16 cellular contexts compared by ENCODE assay signal in genomic region chr22:20943104-20943933, GRCh38. TPM values are rescaled to one million over a fixed set of nuclear protein-coding genes. Genes with fewer than 3 reads are reported as not detected.
DNase-seq lines count a peak whose midpoint lies in the region; ATAC-seq, FAIRE-seq and TF ChIP-seq lines count a peak whose summit lies in the region.
"Had no signal": no experiment of that assay in that cellular context is flagged by ENCODE, and none has a peak within 500 bp of the region (broad histone marks: within the 10 kb centered on the region; RNA-seq: fewer than 3 reads in every experiment).

No MANE protein-coding gene starts in this region.

- H3K18ac ChIP-seq in trophoblast cell (ENCODE audit: low read length), result no peak overlapping the region

- peaks cover 69 to 86% (median 84%) of the 10 kb centered on the region in 3 donors for H3K4me1 Mint-ChIP-seq in CD8-positive, alpha-beta memory T cell
- H3K4me1 Mint-ChIP-seq in effector memory CD8-positive, alpha-beta T cell (ENCODE audit: low read depth in 2 of 2), result peaks cover 54 to 73% of the 10 kb centered on the region in 2 donors
- peaks cover 70% of the 10 kb centered on the region for H3K4me1 Mint-ChIP-seq in stimulated activated effector memory CD8-positive, alpha-beta T cell treated with anti-CD3 and anti-CD28 coated beads, Interleukin-12 subunit alpha, Interleukin-12 subunit beta, amount 100 ng/mL, for 72 hours

- no peak overlapping the region; the same call in 1 of the 2 replicates for H3K4me2 ChIP-seq in HepG2 (ENCODE audit: low read depth, low read length)
- no peak overlapping the region for H3K4me2 ChIP-seq in trophoblast cell (ENCODE audit: low read length)
- H3K4me2 ChIP-seq in osteoblast (ENCODE audit: insufficient read depth, low read length), result no peak overlapping the region
- H3K4me2 ChIP-seq: BLaER1 treated with 17β-estradiol and CSF1 and Interleukin-3, amounts not matched to agents 10 nM and 100 nM had no signal

- TF ChIP-seq CTCF in HepG2 (CRISPR knock-in tag; IDR thresholded peaks at IDR 0.05), result no peak
- TF ChIP-seq CTCF in right lobe of liver (IDR thresholded peaks at IDR 0.05), result no peak
- no peak for TF ChIP-seq CTCF in osteoblast (IDR thresholded peaks at IDR 0.05; ENCODE audit: extremely low read depth, low read depth, low read length)

- H4K8ac ChIP-seq in trophoblast cell (ENCODE audit: low read depth, low read length), result no peak overlapping the region

- peaks cover 85% of the 10 kb centered on the region for H4K20me1 ChIP-seq in HepG2 (ENCODE audit: insufficient read depth, low read length)
- peaks cover 70% of the 10 kb centered on the region for H4K20me1 ChIP-seq in osteoblast (ENCODE audit: insufficient read depth, low read length)

- H3K27me3 ChIP-seq in HepG2 (ENCODE audit: control insufficient read depth in 1 of 2, insufficient read depth in 2 of 2, low read length in 2 of 2), result no peaks in the 10 kb centered on the region
- no peaks in the 10 kb centered on the region for H3K27me3 ChIP-seq in right lobe of liver
- H3K27me3 ChIP-seq in CD8-positive, alpha-beta memory T cell (ENCODE audit: insufficient read depth, low read length, poor library complexity, severe bottlenecking), result no peaks in the 10 kb centered on the region
- H3K27me3 ChIP-seq in trophoblast cell (ENCODE audit: insufficient read depth, low read length), result no peaks in the 10 kb centered on the region
- no peaks in the 10 kb centered on the region for H3K27me3 ChIP-seq in osteoblast (ENCODE audit: insufficient read depth, low read length)
- H3K27me3 ChIP-seq: BLaER1 treated with 17β-estradiol and CSF1 and Interleukin-3, amounts not matched to agents 10 nM and 100 nM had no signal

- DNase-seq in HepG2 (ENCODE audit: low spot score), result no peak
- no peak for DNase-seq in right lobe of liver
- DNase-seq in CD8-positive, alpha-beta memory T cell, result no peak
- no peak for DNase-seq in effector memory CD8-positive, alpha-beta T cell
- DNase-seq in trophoblast cell, result no peak
- DNase-seq in hippocampal formation (lab: John Stamatoyannopoulos, UW), result no peak
- DNase-seq in osteoblast (ENCODE audit: insufficient read length, low spot score, missing footprints), result no peak
- DNase-seq in stimulated activated effector memory CD8-positive, alpha-beta T cell treated with anti-CD3 and anti-CD28 coated beads, Interleukin-12 subunit alpha, Interleukin-12 subunit beta, amount 100 ng/mL, for 72 hours (ENCODE audit: low spot score in 2 of 2), result no peak
- DNase-seq: ACHN, DMS53, GF-D8, HCEC 1CT had no signal

- no peak for FAIRE-seq in HepG2 (lab: Jason Lieb, UNC)
- FAIRE-seq: GM19239 had no signal

- H3K14ac ChIP-seq in trophoblast cell (ENCODE audit: low read length), result no peak overlapping the region

- H3K9me3 ChIP-seq in HepG2 (ENCODE audit: low read length), result no peaks in the 10 kb centered on the region
- no peaks in the 10 kb centered on the region for H3K9me3 ChIP-seq in right lobe of liver
- H3K9me3 ChIP-seq in CD8-positive, alpha-beta memory T cell (ENCODE audit: low read length), result no peaks in the 10 kb centered on the region
- H3K9me3 ChIP-seq in trophoblast cell (ENCODE audit: insufficient read depth, low read depth, low read length), result no peaks in the 10 kb centered on the region
- no peaks in the 10 kb centered on the region for H3K9me3 ChIP-seq in osteoblast (ENCODE audit: low read depth, low read length)
- H3K9me3 ChIP-seq: BLaER1 treated with 17β-estradiol and CSF1 and Interleukin-3, amounts not matched to agents 10 nM and 100 nM had no signal

- 96% methylated on average over 8 of the region's 8 CpGs for WGBS in HepG2 (ENCODE audit: low lambda C conversion rate)
- WGBS in right lobe of liver (ENCODE audit: insufficient coverage, low coverage, low lambda C conversion rate, missing lambda C conversion rate), result 93% methylated on average over 8 of the region's 8 CpGs
- WGBS in trophoblast cell (ENCODE audit: extremely low coverage, insufficient coverage, insufficient read length), result no CpG with 5 or more reads among the region's 8 CpGs

- H3K27ac ChIP-seq in HepG2 (ENCODE audit: extremely low read length, insufficient read depth, low read length) (no peak overlapping the region), right lobe of liver (no peak overlapping the region), trophoblast cell (ENCODE audit: low read depth, low read length) (no peak overlapping the region), osteoblast (ENCODE audit: low read depth, low read length) (no peak overlapping the region)
- H3K27ac ChIP-seq in CD8-positive, alpha-beta memory T cell (ENCODE audit: low read depth, low read length), result no peak overlapping the region
- H3K27ac ChIP-seq: BLaER1 treated with 17β-estradiol and CSF1 and Interleukin-3, amounts not matched to agents 10 nM and 100 nM had no signal

- TF ChIP-seq EP300 in HepG2 (IDR thresholded peaks at IDR 0.05; ENCODE audit: low read depth in 2 of 2, low read length in 2 of 2) (no peak), HepG2 (CRISPR knock-in tag; IDR thresholded peaks at IDR 0.05; ENCODE audit: borderline replicate concordance) (no peak)

- peak overlapping the region; percentile 19 for H3K4ac ChIP-seq in trophoblast cell (ENCODE audit: low read depth, low read length)

- intact Hi-C loops in HepG2 (cut with micrococcal nuclease; ENCODE audit: unreplicated experiment), result no loop called here
- intact Hi-C loops in right lobe of liver (cut with DNase I), result loop anchor here in 1 of 2 donors (10.0 kb wide), 1 partner anchor 51 kb away; no protein-coding TSS in a partner anchor

- no peak for TF ChIP-seq POLR2A in HepG2 (IDR thresholded peaks at IDR 0.05; ENCODE audit: insufficient read depth in 1 of 2, low read depth in 2 of 2, low read length in 2 of 2)
- no peak for TF ChIP-seq POLR2A in right lobe of liver (IDR thresholded peaks at IDR 0.05)

- CTCF ChIA-PET in HepG2 (lab: Yijun Ruan, JAX; ENCODE audit: low intra/inter-chr PET ratio, low total read pairs), result no interaction called here
- CTCF ChIA-PET in CD8-positive, alpha-beta memory T cell (lab: Charles Lee), result no interaction called here

- peaks cover 0 to 52% (median 5%) of the 10 kb centered on the region in 3 donors for H3K36me3 Mint-ChIP-seq in CD8-positive, alpha-beta memory T cell
- H3K36me3 Mint-ChIP-seq in effector memory CD8-positive, alpha-beta T cell (ENCODE audit: insufficient read depth), result peaks cover 30% of the 10 kb centered on the region
- peaks cover 94% of the 10 kb centered on the region for H3K36me3 Mint-ChIP-seq in stimulated activated effector memory CD8-positive, alpha-beta T cell treated with anti-CD3 and anti-CD28 coated beads, Interleukin-12 subunit alpha, Interleukin-12 subunit beta, amount 100 ng/mL, for 72 hours

- no peak overlapping the region for H2BK12ac ChIP-seq in trophoblast cell (ENCODE audit: low read length)

- H3K36me3 ChIP-seq in HepG2 (replicated peaks in 1 of 2; ENCODE audit: control insufficient read depth in 1 of 2, insufficient read depth in 2 of 2, low read length in 2 of 2), result peaks cover 12 to 59% of the 10 kb centered on the region in 2 experiments
- H3K36me3 ChIP-seq in right lobe of liver, result no peaks in the 10 kb centered on the region
- H3K36me3 ChIP-seq in CD8-positive, alpha-beta memory T cell (ENCODE audit: insufficient read depth, low read length), result peaks cover 9% of the 10 kb centered on the region
- H3K36me3 ChIP-seq in trophoblast cell (ENCODE audit: control insufficient read depth in 1 of 2, insufficient read depth in 2 of 2, low read length in 2 of 2), result peaks cover 3% of the 10 kb centered on the region in 2 experiments
- peaks cover 3% of the 10 kb centered on the region for H3K36me3 ChIP-seq in osteoblast (ENCODE audit: insufficient read depth, low read length)

- H3K79me2 ChIP-seq in HepG2 (ENCODE audit: insufficient read depth, low read length) (peaks cover 92% of the 10 kb centered on the region), trophoblast cell (ENCODE audit: control insufficient read depth, insufficient read depth, low read length, poor library complexity) (peaks cover 27% of the 10 kb centered on the region), osteoblast (ENCODE audit: insufficient read depth, low read length) (peaks cover 96% of the 10 kb centered on the region)

- peaks cover 91% of the 10 kb centered on the region for H3K4me1 ChIP-seq in HepG2 (ENCODE audit: insufficient read depth, low read length)
- peaks cover 0 to 42% (median 14%) of the 10 kb centered on the region in 4 donors for H3K4me1 ChIP-seq in right lobe of liver
- peaks cover 35% of the 10 kb centered on the region for H3K4me1 ChIP-seq in CD8-positive, alpha-beta memory T cell (ENCODE audit: insufficient read depth, low read length)
- peaks cover 0 to 8% of the 10 kb centered on the region in 2 experiments for H3K4me1 ChIP-seq in trophoblast cell (ENCODE audit: control insufficient read depth in 1 of 2, insufficient read depth in 2 of 2, low read length in 2 of 2)
- H3K4me1 ChIP-seq in osteoblast (ENCODE audit: insufficient read depth, low read length), result peaks cover 17% of the 10 kb centered on the region

- no peaks in the 10 kb centered on the region for H3K9me3 Mint-ChIP-seq in CD8-positive, alpha-beta memory T cell
- H3K9me3 Mint-ChIP-seq in effector memory CD8-positive, alpha-beta T cell, result no peaks in the 10 kb centered on the region
- no peaks in the 10 kb centered on the region for H3K9me3 Mint-ChIP-seq in stimulated activated effector memory CD8-positive, alpha-beta T cell treated with anti-CD3 and anti-CD28 coated beads, Interleukin-12 subunit alpha, Interleukin-12 subunit beta, amount 100 ng/mL, for 72 hours
- H3K9me3 Mint-ChIP-seq: IgD-negative memory B cell had no signal

- H3K4me3 ChIP-seq in HepG2 (replicated peaks in 1 of 3; ENCODE audit: insufficient read depth in 1 of 3, low read depth in 2 of 3, low read length in 3 of 3), result no peak overlapping the region
- H3K4me3 ChIP-seq in right lobe of liver, result no peak overlapping the region
- H3K4me3 ChIP-seq in CD8-positive, alpha-beta memory T cell (ENCODE audit: low read length), result no peak overlapping the region
- no peak overlapping the region for H3K4me3 ChIP-seq in trophoblast cell (ENCODE audit: low read depth, low read length)
- no peak overlapping the region for H3K4me3 ChIP-seq in osteoblast (ENCODE audit: insufficient read depth, low read length)
- H3K4me3 ChIP-seq: BLaER1 treated with 17β-estradiol and CSF1 and Interleukin-3, amounts not matched to agents 10 nM and 100 nM had no signal

- TF ChIP-seq RAD21 in HepG2 (CRISPR knock-in tag; IDR thresholded peaks at IDR 0.05), result no peak

- H3K27ac Mint-ChIP-seq in CD8-positive, alpha-beta memory T cell, result peak overlapping the region in 6 of 8 donors; percentile 6 to 53 (median 34)
- H3K27ac Mint-ChIP-seq in effector memory CD8-positive, alpha-beta T cell, result peak overlapping the region; percentile 20 to 67
- H3K27ac Mint-ChIP-seq in stimulated activated effector memory CD8-positive, alpha-beta T cell treated with anti-CD3 and anti-CD28 coated beads, Interleukin-12 subunit alpha, Interleukin-12 subunit beta, amount 100 ng/mL, for 72 hours, result no peak overlapping the region
- H3K27ac Mint-ChIP-seq: IgD-negative memory B cell had no signal

- in situ Hi-C loops in HepG2 (cut with HindIII; ENCODE audit: extremely low pct_ligation_motif_present, low pct_unique_long_range_greater_than_20kb), result no loop called here

- ATAC-seq in HepG2 (no peak), right lobe of liver (no peak)
- ATAC-seq in effector memory CD8-positive, alpha-beta T cell (replicated peaks), result no peak
- no peak for ATAC-seq in stimulated activated effector memory CD8-positive, alpha-beta T cell treated with anti-CD3 and anti-CD28 coated beads, Interleukin-12 subunit alpha, Interleukin-12 subunit beta, amount 100 ng/mL, for 72 hours

- H2AFZ ChIP-seq in HepG2 (ENCODE audit: low read length), result no peak overlapping the region
- H2AFZ ChIP-seq in trophoblast cell (ENCODE audit: insufficient read depth, low read length, poor library complexity), result no peak overlapping the region
- no peak overlapping the region for H2AFZ ChIP-seq in osteoblast (ENCODE audit: low read length)

- H3K79me1 ChIP-seq in trophoblast cell (ENCODE audit: low read length), result no peaks in the 10 kb centered on the region

- no peak overlapping the region for H3K23ac ChIP-seq in trophoblast cell (ENCODE audit: low read length)

- no peak overlapping the region for H3K9ac ChIP-seq in HepG2 (ENCODE audit: insufficient read depth, low read depth, low read length)
- H3K9ac ChIP-seq in trophoblast cell (ENCODE audit: low read length), result no peak overlapping the region
- H3K9ac ChIP-seq: BLaER1 treated with 17β-estradiol and CSF1 and Interleukin-3, amounts not matched to agents 10 nM and 100 nM had no signal

- H2BK5ac ChIP-seq in trophoblast cell (ENCODE audit: low read depth, low read length, poor library complexity), result no peak overlapping the region

- H2AK5ac ChIP-seq in trophoblast cell (ENCODE audit: low read length), result no peak overlapping the region

- peak overlapping the region in 3 of 7 donors; percentile 2 to 51 (median 17) for H3K4me3 Mint-ChIP-seq in CD8-positive, alpha-beta memory T cell
- H3K4me3 Mint-ChIP-seq in effector memory CD8-positive, alpha-beta T cell, result peak overlapping the region in 1 of 2 donors; percentile 18
- H3K4me3 Mint-ChIP-seq in stimulated activated effector memory CD8-positive, alpha-beta T cell treated with anti-CD3 and anti-CD28 coated beads, Interleukin-12 subunit alpha, Interleukin-12 subunit beta, amount 100 ng/mL, for 72 hours, result no peak overlapping the region

- POLR2A ChIA-PET in HepG2 (lab: Yijun Ruan, JAX), result no interaction called here
- POLR2A ChIA-PET in CD8-positive, alpha-beta memory T cell (lab: Charles Lee), result interaction anchor here (0.6 kb wide), 1 partner anchor 10 kb away, joined by 4 read pairs; no protein-coding TSS in a partner anchor

- no peak overlapping the region for H4K12ac ChIP-seq in trophoblast cell (ENCODE audit: low read depth, low read length)

- no TSS peak for BruUV-seq in HepG2 (replicated peaks; lab: Mats Ljungman, UMichigan)

- no peak overlapping the region for H4K91ac ChIP-seq in trophoblast cell (ENCODE audit: low read depth, low read length)

- H2BK120ac ChIP-seq in trophoblast cell (ENCODE audit: insufficient read depth, low read length, poor library complexity), result no peak overlapping the region

- H3K27me3 Mint-ChIP-seq in CD8-positive, alpha-beta memory T cell, result no peaks in the 10 kb centered on the region
- H3K27me3 Mint-ChIP-seq in effector memory CD8-positive, alpha-beta T cell, result no peaks in the 10 kb centered on the region
- H3K27me3 Mint-ChIP-seq: IgD-negative memory B cell had no signal

RNA-seq across cellular contexts. Expression of gene AIFM3, which starts 23.7 kb away (rescaled TPM):
- 11.0 and 15.3 TPM in 2 replicates for total RNA-seq in HepG2 (2016; rRNA removed; fragmentation: Illumina TruSeq; extraction: Trizol)
- total RNA-seq in HepG2 (2016; cell fraction: cytosol; rRNA removed; fragmentation: Illumina TruSeq; extraction: Trizol; ENCODE audit: low read depth), result 11.0 and 11.3 TPM in 2 replicates
- total RNA-seq in HepG2 (2016; cell fraction: insoluble cytoplasmic fraction; rRNA removed; fragmentation: Illumina TruSeq; extraction: Trizol), result 8.7 and 17.7 TPM in 2 replicates
- 18.9 and 20.5 TPM in 2 replicates for total RNA-seq in HepG2 (2016; cell fraction: membrane; rRNA removed; fragmentation: Illumina TruSeq; extraction: Trizol)
- total RNA-seq in HepG2 (2016; cell fraction: nucleus; rRNA removed; fragmentation: Illumina TruSeq; extraction: Trizol), result 17.3 and 19.2 TPM in 2 replicates
- 9.0 and 12.0 TPM in 2 replicates for polyA plus RNA-seq in HepG2 (2011; rRNA removed)
- 9.9 and 12.9 TPM in 2 replicates for polyA plus RNA-seq in HepG2 (2011; cell fraction: cytosol; rRNA removed)
- 124 and 135 TPM in 2 replicates for polyA plus RNA-seq in HepG2 (2011; cell fraction: nucleus; rRNA removed)
- 9.3 and 10.2 TPM in 2 replicates for polyA plus RNA-seq in HepG2 (2012)
- 9.8 and 11.5 TPM in 2 replicates for polyA plus RNA-seq in HepG2 (2016; cell fraction: cytosol; fragmentation: Illumina TruSeq; extraction: Trizol; ENCODE audit: low read depth)
- 8.2 and 11.1 TPM in 2 replicates for polyA plus RNA-seq in HepG2 (2016; cell fraction: insoluble cytoplasmic fraction; fragmentation: Illumina TruSeq; extraction: Trizol; ENCODE audit: low read depth)
- polyA plus RNA-seq in HepG2 (2016; cell fraction: membrane; fragmentation: Illumina TruSeq; extraction: Trizol; ENCODE audit: low read depth), result 16.8 and 17.1 TPM in 2 replicates
- 45.0 and 47.7 TPM in 2 replicates for polyA plus RNA-seq in HepG2 (2016; cell fraction: nucleus; fragmentation: Illumina TruSeq; extraction: Trizol; ENCODE audit: insufficient read depth, low read depth)
- polyA minus RNA-seq in HepG2 (2011; rRNA and poly(A)+ RNA removed; ENCODE audit: low replicate concordance), result 0.07 and 13.9 TPM in 2 replicates
- 6.5 and 6.6 TPM in 2 replicates for polyA minus RNA-seq in HepG2 (2011; cell fraction: cytosol; rRNA and poly(A)+ RNA removed)
- 18.9 and 19.3 TPM in 2 replicates for polyA minus RNA-seq in HepG2 (2011; cell fraction: nucleus; rRNA and poly(A)+ RNA removed)
- total RNA-seq in right lobe of liver, result 1 to 10 TPM in 3 of 6 experiments, under 1 TPM in 3; 0.37 to 1.4 (median 1.0) TPM
- total RNA-seq in CD8-positive, alpha-beta memory T cell, result under 1 TPM; 0.16 to 0.33 TPM
- not detected for polyA plus RNA-seq in CD8-positive, alpha-beta memory T cell
- 0.31 and 0.49 TPM in 2 replicates for polyA plus RNA-seq in trophoblast cell (2013)
- 0.59 and 0.72 TPM in 2 replicates for total RNA-seq in osteoblast
- total RNA-seq: H4 had no signal

RNA-seq across cellular contexts. Expression of gene CRKL, which starts 26.1 kb away (rescaled TPM):
- total RNA-seq in HepG2 (2016; rRNA removed; fragmentation: Illumina TruSeq; extraction: Trizol) (60.6 and 75.5 TPM in 2 replicates), right lobe of liver (10 to 100 TPM; 27.5 to 53.1 (median 35.2) TPM), osteoblast (31.2 and 38.4 TPM in 2 replicates)
- total RNA-seq in HepG2 (2016; cell fraction: cytosol; rRNA removed; fragmentation: Illumina TruSeq; extraction: Trizol; ENCODE audit: low read depth), result 31.3 and 33.5 TPM in 2 replicates
- total RNA-seq in HepG2 (2016; cell fraction: insoluble cytoplasmic fraction; rRNA removed; fragmentation: Illumina TruSeq; extraction: Trizol), result 61.8 and 67.5 TPM in 2 replicates
- 27.3 and 27.5 TPM in 2 replicates for total RNA-seq in HepG2 (2016; cell fraction: membrane; rRNA removed; fragmentation: Illumina TruSeq; extraction: Trizol)
- total RNA-seq in HepG2 (2016; cell fraction: nucleus; rRNA removed; fragmentation: Illumina TruSeq; extraction: Trizol), result 33.6 and 40.5 TPM in 2 replicates
- 35.0 and 37.4 TPM in 2 replicates for polyA plus RNA-seq in HepG2 (2011; rRNA removed)
- polyA plus RNA-seq in HepG2 (2011; cell fraction: cytosol; rRNA removed), result 27.9 and 33.2 TPM in 2 replicates
- 28.4 and 33.0 TPM in 2 replicates for polyA plus RNA-seq in HepG2 (2011; cell fraction: nucleus; rRNA removed)
- polyA plus RNA-seq in HepG2 (2012), result 35.2 and 35.3 TPM in 2 replicates
- polyA plus RNA-seq in HepG2 (2016; cell fraction: cytosol; fragmentation: Illumina TruSeq; extraction: Trizol; ENCODE audit: low read depth), result 1.8 and 2.0 TPM in 2 replicates
- 51.7 and 54.5 TPM in 2 replicates for polyA plus RNA-seq in HepG2 (2016; cell fraction: insoluble cytoplasmic fraction; fragmentation: Illumina TruSeq; extraction: Trizol; ENCODE audit: low read depth)
- polyA plus RNA-seq in HepG2 (2016; cell fraction: membrane; fragmentation: Illumina TruSeq; extraction: Trizol; ENCODE audit: low read depth), result 8.2 and 8.3 TPM in 2 replicates
- polyA plus RNA-seq in HepG2 (2016; cell fraction: nucleus; fragmentation: Illumina TruSeq; extraction: Trizol; ENCODE audit: insufficient read depth, low read depth), result 43.1 and 45.5 TPM in 2 replicates
- polyA minus RNA-seq in HepG2 (2011; rRNA and poly(A)+ RNA removed; ENCODE audit: low replicate concordance), result 24.4 and 79.1 TPM in 2 replicates
- 48.4 and 52.7 TPM in 2 replicates for polyA minus RNA-seq in HepG2 (2011; cell fraction: cytosol; rRNA and poly(A)+ RNA removed)
- 20.6 and 30.0 TPM in 2 replicates for polyA minus RNA-seq in HepG2 (2011; cell fraction: nucleus; rRNA and poly(A)+ RNA removed)
- total RNA-seq in CD8-positive, alpha-beta memory T cell, result 10 to 100 TPM; 94.0 to 98.1 TPM
- polyA plus RNA-seq in CD8-positive, alpha-beta memory T cell, result 54.5 TPM
- 43.3 and 44.5 TPM in 2 replicates for polyA plus RNA-seq in trophoblast cell (2013)

RNA-seq across cellular contexts. Expression of gene LZTR1, which starts 38.8 kb away (rescaled TPM):
- total RNA-seq in HepG2 (2016; rRNA removed; fragmentation: Illumina TruSeq; extraction: Trizol) (12.0 and 22.4 TPM in 2 replicates), right lobe of liver (10 to 100 TPM; 22.7 to 33.3 (median 27.0) TPM), osteoblast (56.8 and 58.0 TPM in 2 replicates)
- total RNA-seq in HepG2 (2016; cell fraction: cytosol; rRNA removed; fragmentation: Illumina TruSeq; extraction: Trizol; ENCODE audit: low read depth), result 6.7 and 7.2 TPM in 2 replicates
- total RNA-seq in HepG2 (2016; cell fraction: insoluble cytoplasmic fraction; rRNA removed; fragmentation: Illumina TruSeq; extraction: Trizol), result 11.0 and 24.0 TPM in 2 replicates
- total RNA-seq in HepG2 (2016; cell fraction: membrane; rRNA removed; fragmentation: Illumina TruSeq; extraction: Trizol), result 7.2 and 7.5 TPM in 2 replicates
- total RNA-seq in HepG2 (2016; cell fraction: nucleus; rRNA removed; fragmentation: Illumina TruSeq; extraction: Trizol), result 24.0 and 31.5 TPM in 2 replicates
- 21.8 and 36.0 TPM in 2 replicates for polyA plus RNA-seq in HepG2 (2011; rRNA removed)
- polyA plus RNA-seq in HepG2 (2011; cell fraction: cytosol; rRNA removed), result 7.8 and 11.5 TPM in 2 replicates
- 218 and 255 TPM in 2 replicates for polyA plus RNA-seq in HepG2 (2011; cell fraction: nucleus; rRNA removed)
- polyA plus RNA-seq in HepG2 (2012), result 16.0 and 20.8 TPM in 2 replicates
- 1.7 and 1.9 TPM in 2 replicates for polyA plus RNA-seq in HepG2 (2016; cell fraction: cytosol; fragmentation: Illumina TruSeq; extraction: Trizol; ENCODE audit: low read depth)
- polyA plus RNA-seq in HepG2 (2016; cell fraction: insoluble cytoplasmic fraction; fragmentation: Illumina TruSeq; extraction: Trizol; ENCODE audit: low read depth), result 10.7 and 13.3 TPM in 2 replicates
- polyA plus RNA-seq in HepG2 (2016; cell fraction: membrane; fragmentation: Illumina TruSeq; extraction: Trizol; ENCODE audit: low read depth), result 3.5 and 4.4 TPM in 2 replicates
- 85.8 and 92.2 TPM in 2 replicates for polyA plus RNA-seq in HepG2 (2016; cell fraction: nucleus; fragmentation: Illumina TruSeq; extraction: Trizol; ENCODE audit: insufficient read depth, low read depth)
- polyA minus RNA-seq in HepG2 (2011; rRNA and poly(A)+ RNA removed; ENCODE audit: low replicate concordance), result 28.9 and 51.0 TPM in 2 replicates
- polyA minus RNA-seq in HepG2 (2011; cell fraction: cytosol; rRNA and poly(A)+ RNA removed), result 12.1 and 13.7 TPM in 2 replicates
- 71.7 and 79.9 TPM in 2 replicates for polyA minus RNA-seq in HepG2 (2011; cell fraction: nucleus; rRNA and poly(A)+ RNA removed)
- total RNA-seq in CD8-positive, alpha-beta memory T cell, result 10 to 100 TPM; 75.0 to 78.7 TPM
- polyA plus RNA-seq in CD8-positive, alpha-beta memory T cell, result 17.1 TPM
- polyA plus RNA-seq in trophoblast cell (2013), result 17.9 and 19.9 TPM in 2 replicates

RNA-seq across cellular contexts. Expression of gene THAP7, which starts 58.6 kb away (rescaled TPM):
- total RNA-seq in HepG2 (2016; rRNA removed; fragmentation: Illumina TruSeq; extraction: Trizol) (20.4 and 25.5 TPM in 2 replicates), right lobe of liver (10 to 100 TPM in 5 of 6 experiments, 1 to 10 TPM in 1; 9.3 to 32.5 (median 15.6) TPM), osteoblast (23.9 and 24.2 TPM in 2 replicates)
- 10.9 and 13.4 TPM in 2 replicates for total RNA-seq in HepG2 (2016; cell fraction: cytosol; rRNA removed; fragmentation: Illumina TruSeq; extraction: Trizol; ENCODE audit: low read depth)
- 22.1 and 23.8 TPM in 2 replicates for total RNA-seq in HepG2 (2016; cell fraction: insoluble cytoplasmic fraction; rRNA removed; fragmentation: Illumina TruSeq; extraction: Trizol)
- total RNA-seq in HepG2 (2016; cell fraction: membrane; rRNA removed; fragmentation: Illumina TruSeq; extraction: Trizol), result 19.2 and 23.3 TPM in 2 replicates
- total RNA-seq in HepG2 (2016; cell fraction: nucleus; rRNA removed; fragmentation: Illumina TruSeq; extraction: Trizol), result 18.4 and 19.1 TPM in 2 replicates
- polyA plus RNA-seq in HepG2 (2011; rRNA removed), result 13.0 and 16.4 TPM in 2 replicates
- 11.4 and 17.5 TPM in 2 replicates for polyA plus RNA-seq in HepG2 (2011; cell fraction: cytosol; rRNA removed)
- 53.1 and 55.7 TPM in 2 replicates for polyA plus RNA-seq in HepG2 (2011; cell fraction: nucleus; rRNA removed)
- polyA plus RNA-seq in HepG2 (2012), result 7.6 and 9.2 TPM in 2 replicates
- 11.6 and 14.4 TPM in 2 replicates for polyA plus RNA-seq in HepG2 (2016; cell fraction: cytosol; fragmentation: Illumina TruSeq; extraction: Trizol; ENCODE audit: low read depth)
- 22.2 and 26.6 TPM in 2 replicates for polyA plus RNA-seq in HepG2 (2016; cell fraction: insoluble cytoplasmic fraction; fragmentation: Illumina TruSeq; extraction: Trizol; ENCODE audit: low read depth)
- 17.6 and 24.0 TPM in 2 replicates for polyA plus RNA-seq in HepG2 (2016; cell fraction: membrane; fragmentation: Illumina TruSeq; extraction: Trizol; ENCODE audit: low read depth)
- polyA plus RNA-seq in HepG2 (2016; cell fraction: nucleus; fragmentation: Illumina TruSeq; extraction: Trizol; ENCODE audit: insufficient read depth, low read depth), result 42.7 and 46.0 TPM in 2 replicates
- polyA minus RNA-seq in HepG2 (2011; rRNA and poly(A)+ RNA removed; ENCODE audit: low replicate concordance), result 19.9 and 30.3 TPM in 2 replicates
- polyA minus RNA-seq in HepG2 (2011; cell fraction: cytosol; rRNA and poly(A)+ RNA removed), result 6.9 and 7.9 TPM in 2 replicates
- polyA minus RNA-seq in HepG2 (2011; cell fraction: nucleus; rRNA and poly(A)+ RNA removed), result 34.2 and 38.9 TPM in 2 replicates
- total RNA-seq in CD8-positive, alpha-beta memory T cell, result 10 to 100 TPM; 43.9 TPM
- polyA plus RNA-seq in CD8-positive, alpha-beta memory T cell, result 42.8 TPM
- 16.1 and 17.0 TPM in 2 replicates for polyA plus RNA-seq in trophoblast cell (2013)
